ENCODE assay signal across 11 cellular contexts in the genomic region with DNA sequence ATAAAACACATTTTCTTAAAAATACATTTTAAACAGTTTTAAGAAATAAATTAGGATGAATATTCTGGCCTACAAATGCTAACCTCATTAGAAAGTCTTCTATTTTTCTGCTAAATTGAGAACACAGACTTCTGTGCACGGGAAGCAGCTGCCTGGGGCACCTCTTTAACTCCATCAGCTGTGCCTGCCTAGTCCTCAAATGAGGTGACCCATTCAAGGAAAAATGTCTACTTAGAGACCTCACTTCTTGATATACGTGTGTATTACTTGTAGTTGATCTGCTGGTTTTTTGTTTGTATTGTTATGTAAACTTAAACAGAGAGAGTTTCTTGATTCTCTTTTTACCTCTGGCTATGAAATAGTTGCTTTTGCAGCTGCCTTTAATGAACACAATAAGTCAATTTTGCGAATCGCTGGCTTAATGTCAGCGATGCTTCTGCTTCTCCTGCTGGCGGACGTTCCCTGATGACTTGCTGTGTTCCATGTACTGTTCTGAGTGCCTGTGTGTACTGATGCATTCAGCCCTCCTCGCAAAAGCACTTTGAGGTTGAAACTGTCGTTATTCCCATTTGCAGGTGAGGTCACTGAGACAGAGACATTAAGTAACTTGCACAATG.
DNase-seq lines count a peak whose midpoint lies in the region; ATAC-seq and TF ChIP-seq lines count a peak whose summit lies in the region.
"Had no signal": no experiment of that assay in that cellular context is flagged by ENCODE, and none has a peak within 500 bp of the region (broad histone marks: within the 10 kb centered on the region; RNA-seq: fewer than 3 reads in every experiment).

No MANE protein-coding gene starts in this region.

- H2BK12ac ChIP-seq in mesenchymal stem cell (ENCODE audit: low read length in 2 of 2) = no peak overlapping the region

- H3K9me3 ChIP-seq in mesenchymal stem cell (ENCODE audit: control insufficient read depth, low read length) = no peaks in the 10 kb centered on the region

- no peaks in the 10 kb centered on the region for H3K27me3 ChIP-seq in ACC112 (ENCODE audit: insufficient read depth, low read length)
- no peaks in the 10 kb centered on the region for H3K27me3 ChIP-seq in mesenchymal stem cell (ENCODE audit: control insufficient read depth in 1 of 2, insufficient read depth in 1 of 2, low read length in 2 of 2)

- H3K18ac ChIP-seq in mesenchymal stem cell (ENCODE audit: low read depth in 1 of 2, low read length in 2 of 2) = no peak overlapping the region

- TF ChIP-seq CTCF in LNCaP clone FGC (IDR thresholded peaks at IDR 0.05; ENCODE audit: control insufficient read depth, extremely low read depth, insufficient read depth) = no peak

- peaks cover 1% of the 10 kb centered on the region for H3K4me1 ChIP-seq in ACC112 (ENCODE audit: control insufficient read depth, insufficient read depth, low read length, unreplicated experiment)
- H3K4me1 ChIP-seq in mesenchymal stem cell (ENCODE audit: control insufficient read depth, insufficient read depth, low read depth, low read length) = no peaks in the 10 kb centered on the region

- H3K14ac ChIP-seq in mesenchymal stem cell (ENCODE audit: low read length in 2 of 2) = no peak overlapping the region

- H2BK15ac ChIP-seq in mesenchymal stem cell (ENCODE audit: low read depth, poor library complexity, severe bottlenecking) = no peak overlapping the region

- 86% methylated on average over 9 of the region's 9 CpGs for WGBS in mesenchymal stem cell

- H4K91ac ChIP-seq in mesenchymal stem cell (ENCODE audit: low read length) = no peak overlapping the region

- no peak overlapping the region for H3K4me2 ChIP-seq in mesenchymal stem cell (ENCODE audit: low read length, poor library complexity, severe bottlenecking)

- H3K4me3 ChIP-seq in ACC112 (ENCODE audit: low read depth, low read length) (peak overlapping the region; percentile 64), LNCaP clone FGC (ENCODE audit: low read depth, low read length) (peak overlapping the region; percentile 20; the same call in 1 of the 2 replicates), mesenchymal stem cell (ENCODE audit: insufficient read depth in 1 of 2, low read depth in 1 of 2, low read length in 2 of 2) (peak overlapping the region in 1 of 2 experiments; percentile 61)

- H2AFZ ChIP-seq in ACC112 (ENCODE audit: low read length, unreplicated experiment) (peak overlapping the region; percentile 31), mesenchymal stem cell (ENCODE audit: low read depth, low read length) (no peak overlapping the region)

- no peak overlapping the region for H2AK5ac ChIP-seq in mesenchymal stem cell (ENCODE audit: low read length, severe bottlenecking)

- DNase-seq in LNCaP clone FGC (ENCODE audit: low read depth) = peak; percentile 25
- peak; percentile 37 for DNase-seq in cerebellar cortex (ENCODE audit: low spot score)
- DNase-seq in mesenchymal stem cell = no peak
- DNase-seq in activated naive CD4-positive, alpha-beta T cell treated with anti-CD3 and anti-CD28 coated beads, Interleukin-2, amount 50 U/mL, for 16 hours = no peak
- no peak for DNase-seq in activated CD4-positive, CD25-positive, alpha-beta regulatory T cell treated with anti-CD3 and anti-CD28 coated beads, Interleukin-2, amount 50 U/mL, for 72 hours
- no peak for DNase-seq in left colon
- DNase-seq: NCI-H82, T-helper 17 cell had no signal

- peak overlapping the region; percentile 81 for H3K9ac ChIP-seq in mesenchymal stem cell (ENCODE audit: low read length)

- H3K79me1 ChIP-seq in mesenchymal stem cell (replicated peaks; ENCODE audit: low read length, poor library complexity, severe bottlenecking) = peaks cover 2% of the 10 kb centered on the region

- H3K36me3 ChIP-seq in ACC112 (ENCODE audit: insufficient read depth, low read length) (peaks cover 12% of the 10 kb centered on the region), mesenchymal stem cell (ENCODE audit: control insufficient read depth in 1 of 2, insufficient read depth in 2 of 2, low read depth in 1 of 2, low read length in 2 of 2) (peaks cover 3 to 21% of the 10 kb centered on the region in 2 experiments)

- H3K27ac ChIP-seq in ACC112 (ENCODE audit: low read depth, low read length) = no peak overlapping the region
- no peak overlapping the region for H3K27ac ChIP-seq in mesenchymal stem cell (ENCODE audit: low read length, poor library complexity, severe bottlenecking)
- H3K27ac ChIP-seq: C4-2B had no signal

- intact Hi-C loops in left colon (cut with DNase I, micrococcal nuclease) = no loop called here

- H4K8ac ChIP-seq in mesenchymal stem cell (ENCODE audit: low read length) = no peak overlapping the region

- ATAC-seq in left colon (no peak), GM19463 (IDR thresholded peaks at IDR 0.05; ENCODE audit: unreplicated experiment) (no peak)
- ATAC-seq: T-helper 17 cell had no signal

- H2BK120ac ChIP-seq in mesenchymal stem cell (ENCODE audit: low read depth, low read length) = no peak overlapping the region

- H2BK5ac ChIP-seq in mesenchymal stem cell (ENCODE audit: low read depth, low read length, poor library complexity, severe bottlenecking) = no peak overlapping the region

- no peak overlapping the region for H3K23ac ChIP-seq in mesenchymal stem cell (ENCODE audit: low read length in 2 of 2)

- H3K4ac ChIP-seq in mesenchymal stem cell (ENCODE audit: low read depth in 1 of 2, low read length in 2 of 2) = no peak overlapping the region

- no peaks in the 10 kb centered on the region for H3K79me2 ChIP-seq in ACC112 (ENCODE audit: control insufficient read depth, insufficient read depth, low read length, unreplicated experiment)

Comparison
In these comparisons a context has a peak if more than half of its experiments do, and no peak if none do; other contexts are left out.
1. DNase-seq: peak in LNCaP clone FGC (single experiment) and cerebellar cortex (single experiment); none in mesenchymal stem cell (single experiment), activated naive CD4-positive, alpha-beta T cell treated with anti-CD3 and anti-CD28 coated beads, Interleukin-2, amount 50 U/mL, for 16 hours (single experiment), activated CD4-positive, CD25-positive, alpha-beta regulatory T cell treated with anti-CD3 and anti-CD28 coated beads, Interleukin-2, amount 50 U/mL, for 72 hours (single experiment) and left colon (0 of 2).